In the genomic region with DNA sequence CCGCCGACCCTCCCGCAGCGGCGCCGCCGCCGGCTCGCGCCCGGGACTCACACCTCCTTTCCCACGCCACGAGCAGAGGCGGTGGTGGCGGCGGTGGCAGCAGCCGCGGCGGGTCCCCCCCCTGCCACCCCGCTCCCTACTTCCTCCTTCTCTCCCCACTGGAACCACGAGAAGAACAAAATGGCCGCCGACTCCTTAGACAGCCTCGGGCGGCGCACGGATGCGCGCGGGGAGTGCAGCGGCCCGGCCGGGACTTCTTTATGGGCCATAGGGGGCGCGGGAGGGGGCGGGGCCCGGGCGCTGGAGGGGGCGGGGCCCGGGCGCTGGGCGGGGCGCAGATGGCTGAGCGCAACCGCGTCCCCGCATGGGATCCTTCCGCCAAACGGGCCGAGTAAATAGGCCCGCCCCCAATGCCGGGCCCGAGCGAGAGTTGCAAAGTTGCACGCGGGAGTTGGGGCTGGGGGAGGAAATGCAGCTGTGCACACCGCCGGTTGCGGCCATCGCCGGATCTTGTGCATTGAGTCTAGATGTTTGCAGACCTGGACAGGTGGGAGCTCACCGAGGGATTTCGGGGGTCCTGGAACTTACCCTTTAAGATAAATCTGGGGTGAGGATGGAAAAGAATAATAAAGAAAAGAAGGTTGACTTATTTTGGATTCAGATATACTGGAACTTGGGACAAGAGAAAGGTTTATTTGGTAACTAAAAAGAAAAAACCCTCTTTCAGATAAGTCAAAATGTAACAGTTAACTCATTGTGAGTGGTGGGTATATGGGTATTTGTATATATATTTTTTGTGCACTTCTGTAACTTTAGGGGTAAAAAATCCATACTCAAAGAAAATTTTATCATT, we compare ENCODE assay signal across 8 cellular contexts. TPM values are rescaled to one million over a fixed set of nuclear protein-coding genes. Genes with fewer than 3 reads are reported as not detected.
A peak's percentile ranks its signal among the peaks of the same experiment; 100 is the strongest.
DNase-seq lines count a peak whose midpoint lies in the region; ATAC-seq, FAIRE-seq and TF ChIP-seq lines count a peak whose summit lies in the region.

TSS of gene PPP1CC (minus strand) at position 174 of the 853 bp plus-strand sequence. CDS start 184 bp downstream, outside the sequence.

- H4K20me1 ChIP-seq in mammary epithelial cell (ENCODE audit: insufficient read depth, low read length) = peaks cover 20% of the 10 kb centered on the region

- peaks cover 50% of the 10 kb centered on the region for H3K79me2 ChIP-seq in mammary epithelial cell (ENCODE audit: insufficient read depth, low read length)

- H3K9me3 ChIP-seq in A549 (no peaks in the 10 kb centered on the region), mammary epithelial cell (replicated peaks; ENCODE audit: insufficient read depth, low read length) (no peaks in the 10 kb centered on the region), small intestine (ENCODE audit: control insufficient read depth, low read depth) (no peaks in the 10 kb centered on the region)

- H3K36me3 ChIP-seq in mammary epithelial cell (ENCODE audit: insufficient read depth, low read length) = no peaks in the 10 kb centered on the region
- peaks cover 0 to 5% of the 10 kb centered on the region in 2 donors for H3K36me3 ChIP-seq in small intestine (ENCODE audit: control insufficient read depth in 2 of 2, insufficient read depth in 2 of 2, low read length in 2 of 2)

- CTCF ChIA-PET in A549 (lab: Yijun Ruan, JAX) = no interaction called here
- CTCF ChIA-PET in mammary epithelial cell (lab: Charles Lee; ENCODE audit: low non-redundant PET) = no interaction called here

- H3K4me3 ChIP-seq in A549 (peak within 1 kb of the TSS; percentile 98), WI38 (ENCODE audit: low read depth, low read length) (peak within 1 kb of the TSS; percentile 80), mammary epithelial cell (replicated peaks in 1 of 3; ENCODE audit: insufficient read depth in 1 of 3, low read depth in 2 of 3, low read length in 3 of 3) (peak within 1 kb of the TSS; percentile 69 to 85 (median 79)), small intestine (ENCODE audit: low read depth in 1 of 2, low read length in 2 of 2) (peak within 1 kb of the TSS; percentile 94 to 99)

- in situ Hi-C loops in mammary epithelial cell (cut with MboI; ENCODE audit: low sequenced_read_pairs in 2 of 2) = no loop called here

- H3K4me1 ChIP-seq in A549 (peaks cover 52% of the 10 kb centered on the region), mammary epithelial cell (ENCODE audit: insufficient read depth, low read length) (peaks cover 35% of the 10 kb centered on the region), small intestine (ENCODE audit: control insufficient read depth in 2 of 2, insufficient read depth in 1 of 2, low read depth in 1 of 2, low read length in 1 of 2) (peaks cover 12% of the 10 kb centered on the region in 2 donors)

- H3K27me3 ChIP-seq in mammary epithelial cell (ENCODE audit: insufficient read depth, low read length) (no peaks in the 10 kb centered on the region), small intestine (ENCODE audit: control insufficient read depth in 2 of 2, insufficient read depth in 2 of 2, low read length in 2 of 2) (no peaks in the 10 kb centered on the region)

- BruUV-seq in mammary epithelial cell (replicated peaks; lab: Mats Ljungman, UMichigan) = no TSS peak

- FAIRE-seq in A549 (lab: Jason Lieb, UNC) (no peak), small intestine (lab: Jason Lieb, UNC) (no peak)

- intact Hi-C loops in mammary epithelial cell (cut with micrococcal nuclease) = loop anchor here (1.0 to 5.0 kb wide), 3 partner anchors 64 to 146 kb away; no protein-coding TSS in a partner anchor

- no peak for TF ChIP-seq RAD21 in A549 (conservative IDR thresholded peaks at IDR 0.05 in 1 of 2, IDR thresholded peaks at IDR 0.05 in 1 of 2)

- dilution Hi-C loops in mammary epithelial cell (cut with HindIII; ENCODE audit: low sequenced_read_pairs) = no loop called here

- POLR2A ChIA-PET in A549 (lab: Yijun Ruan, JAX) = interaction anchor here (0.9 to 1.0 kb wide), 2 partner anchors 13 to 38 kb away, joined by 3 read pairs; no protein-coding TSS in a partner anchor

- TF ChIP-seq CTCF in A549 (IDR thresholded peaks at IDR 0.05) (no peak), WI38 (IDR thresholded peaks at IDR 0.05; ENCODE audit: low read depth, low read length) (no peak), mammary epithelial cell (conservative IDR thresholded peaks at IDR 0.05 in 1 of 2, IDR thresholded peaks at IDR 0.05 in 1 of 2; ENCODE audit: extremely low read depth in 1 of 2, insufficient read depth in 1 of 2, low read depth in 1 of 2, low read length in 2 of 2) (no peak)

- peak within 1 kb of the TSS; percentile 88 for H3K4me2 ChIP-seq in A549
- H3K4me2 ChIP-seq in mammary epithelial cell (ENCODE audit: insufficient read depth, low read depth, low read length) = peak within 1 kb of the TSS; percentile 96

- H3K27ac ChIP-seq in A549 = peak within 1 kb of the TSS; percentile 99
- peak within 1 kb of the TSS; percentile 71 for H3K27ac ChIP-seq in mammary epithelial cell (ENCODE audit: insufficient read depth, low read depth, low read length)
- peak within 1 kb of the TSS; percentile 94 to 95 for H3K27ac ChIP-seq in small intestine (ENCODE audit: low read depth in 1 of 2, low read length in 1 of 2)

- DNase-seq in A549 (ENCODE audit: low read depth in 1 of 2, low spot score in 1 of 2) = peak; percentile 87 to 96
- DNase-seq in NCI-H2227 treated with DMSO at 0.1 percent for 48 hours (lab: John Stamatoyannopoulos, UW) = peak; percentile 90
- peak; percentile 90 for DNase-seq in mammary epithelial cell
- peak; percentile 98 for DNase-seq in iPS-NIHi11 (ENCODE audit: low spot score)
- DNase-seq in small intestine = peak; percentile 95

- peak within 1 kb of the TSS; percentile 84 for H3K9ac ChIP-seq in mammary epithelial cell (ENCODE audit: insufficient read depth, low read length)

- peak within 1 kb of the TSS; percentile 93 for H2AFZ ChIP-seq in mammary epithelial cell (ENCODE audit: low read depth, low read length)

- 3% methylated on average over 19 of the region's 63 CpGs for WGBS in A549 (ENCODE audit: missing lambda C conversion rate)
- whole genome bisulfite sequencing in mammary epithelial cell (ENCODE audit: low coverage, missing lambda C conversion rate) = 2% methylated on average over 31 of the region's 63 CpGs
- 1% methylated on average over 50 to 63 of the region's 63 CpGs for WGBS in small intestine, 3 donors

- TF ChIP-seq EP300 in A549 (IDR thresholded peaks at IDR 0.05) = peak in 1 of 2 experiments; percentile 24; a peak in 1 of 5 replicates

- peak; percentile 75 to 87 for ATAC-seq in A549
- ATAC-seq in GM18870 (IDR thresholded peaks at IDR 0.05; ENCODE audit: unreplicated experiment) = peak; percentile 51
- peak; percentile 68 for ATAC-seq in HG03139 (IDR thresholded peaks at IDR 0.05; ENCODE audit: unreplicated experiment)

- TF ChIP-seq POLR2A in A549 (IDR thresholded peaks at IDR 0.05; ENCODE audit: low read length) = peak; percentile 84

TF ChIP-seq in A549, 52 proteins besides CTCF, POLR2A, EP300 and RAD21 (continues in another document):
- TF ChIP-seq EHMT2 (IDR thresholded peaks at IDR 0.05; ENCODE audit: low read depth) (no peak), CBX2 (IDR thresholded peaks at IDR 0.05; ENCODE audit: borderline replicate concordance, low read depth) (no peak), KDM1A (IDR thresholded peaks at IDR 0.05; ENCODE audit: low read depth) (no peak), RCOR1 (IDR thresholded peaks at IDR 0.05; ENCODE audit: low read depth, low read length) (no peak), NR3C1 (IDR thresholded peaks at IDR 0.05) (no peak), SMC3 (IDR thresholded peaks at IDR 0.05) (0 out of 3 replicates have a peak, but pooled peaks have one; percentile 7), HOXB5 (CRISPR knock-in tag; IDR thresholded peaks at IDR 0.05) (no peak), NFE2L2 (conservative IDR thresholded peaks at IDR 0.05; ENCODE audit: low read length) (no peak), HDAC2 (IDR thresholded peaks at IDR 0.05) (no peak), REST (IDR thresholded peaks at IDR 0.05) (peak; percentile 69; the same call in 1 of the 2 replicates)
- TF ChIP-seq, protein P1, sequence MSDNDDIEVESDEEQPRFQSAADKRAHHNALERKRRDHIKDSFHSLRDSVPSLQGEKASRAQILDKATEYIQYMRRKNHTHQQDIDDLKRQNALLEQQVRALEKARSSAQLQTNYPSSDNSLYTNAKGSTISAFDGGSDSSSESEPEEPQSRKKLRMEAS (IDR thresholded peaks at IDR 0.05) = peak; percentile 78

RNA-seq across cellular contexts. Expression of gene PPP1CC, which starts in this region (rescaled TPM):
- 210 and 258 TPM in 2 replicates for polyA plus RNA-seq in A549 (2011; rRNA removed)
- polyA plus RNA-seq in A549 (2012; cell fraction: cytosol; rRNA removed) = 82.0 and 86.9 TPM in 2 replicates
- polyA plus RNA-seq in A549 (2012; cell fraction: nucleus; rRNA removed) = 29.5 and 37.7 TPM in 2 replicates
- 131 to 139 TPM (median 131 TPM) in 3 replicates for polyA plus RNA-seq in A549 (2017; fragmentation: RNase III; extraction: RNeasy Plus Mini Kit Qiagen cat#74134 plus additional on column Dnase treatment)
- polyA minus RNA-seq in A549 (2011; rRNA and poly(A)+ RNA removed) = 76.3 and 80.2 TPM in 2 replicates
- 100 to 1,000 TPM in 1 of 2 donors, 10 to 100 TPM in 1; 91.0 to 116 TPM for total RNA-seq in mammary epithelial cell
- 80.4 TPM for polyA plus RNA-seq in mammary epithelial cell
- polyA minus RNA-seq in mammary epithelial cell = 76.0 TPM
- polyA plus RNA-seq in small intestine = 100 to 1,000 TPM; 135 to 464 (median 420) TPM

Comparison
In these comparisons a context has a peak if more than half of its experiments do, and no peak if none do; other contexts are left out.
1. Peak in every context shown above with its lines: DNase-seq, ATAC-seq, H3K4me3 ChIP-seq and H3K27ac ChIP-seq.